Comparison of ENCODE assay signal across 1 cellular context in genomic region chr16:71296584-71297133, GRCh38.
TF ChIP-seq lines count a peak whose summit lies in the region.

No MANE protein-coding gene starts in this region.

TF ChIP-seq in HepG2, 621 proteins besides CTCF, POLR2A, EP300 and RAD21 (continued from another document):
- TF ChIP-seq ONECUT2 (CRISPR knock-in tag; IDR thresholded peaks at IDR 0.05), result peak; percentile 89
- TF ChIP-seq ATF4 (CRISPR knock-in tag; IDR thresholded peaks at IDR 0.05), result peak in 1 of 2 experiments; percentile 72; a peak in 1 of 4 replicates
- TF ChIP-seq FOXJ3 (CRISPR knock-in tag; IDR thresholded peaks at IDR 0.05; ENCODE audit: borderline replicate concordance), result peak; percentile 65; the same call in 1 of the 2 replicates
- TF ChIP-seq SP5 (CRISPR knock-in tag; IDR thresholded peaks at IDR 0.05; ENCODE audit: borderline replicate concordance, low read depth), result peak; percentile 80
- peak; percentile 70; the same call in 1 of the 2 replicates for TF ChIP-seq TCF7 (IDR thresholded peaks at IDR 0.05; ENCODE audit: low read depth)
- no peak for TF ChIP-seq CCDC6 (CRISPR knock-in tag; IDR thresholded peaks at IDR 0.05)
- peak; percentile 73 for TF ChIP-seq FOXP4 (CRISPR knock-in tag; IDR thresholded peaks at IDR 0.05)
- TF ChIP-seq ZNF512B (CRISPR knock-in tag; IDR thresholded peaks at IDR 0.05; ENCODE audit: borderline replicate concordance), result peak; percentile 24; the same call in 1 of the 2 replicates
- peak; percentile 37; the same call in 1 of the 2 replicates for TF ChIP-seq HOXA5 (CRISPR knock-in tag; IDR thresholded peaks at IDR 0.05)
- TF ChIP-seq PRPF4 (IDR thresholded peaks at IDR 0.05; ENCODE audit: low read depth, low read length, poor library complexity, severe bottlenecking), result no peak
- TF ChIP-seq LCORL (IDR thresholded peaks at IDR 0.05), result no peak
- TF ChIP-seq LCORL (CRISPR knock-in tag; IDR thresholded peaks at IDR 0.05), result peak; percentile 54
- 0 out of 2 replicates have a peak, but pooled peaks have one; percentile 51 for TF ChIP-seq KDM1A (CRISPR knock-in tag; IDR thresholded peaks at IDR 0.05)
- peak; percentile 52 for TF ChIP-seq CREM (IDR thresholded peaks at IDR 0.05)
- no peak for TF ChIP-seq CREM (CRISPR knock-in tag; IDR thresholded peaks at IDR 0.05)
- TF ChIP-seq MAZ (IDR thresholded peaks at IDR 0.05; ENCODE audit: borderline replicate concordance, low read depth, low read length), result no peak
- 0 out of 2 replicates have a peak, but pooled peaks have one; percentile 20 for TF ChIP-seq MAZ (CRISPR knock-in tag; IDR thresholded peaks at IDR 0.05; ENCODE audit: low read depth)
- TF ChIP-seq KLF9 (CRISPR knock-in tag; IDR thresholded peaks at IDR 0.05; ENCODE audit: low read depth), result no peak
- TF ChIP-seq NONO (IDR thresholded peaks at IDR 0.05), result no peak
- TF ChIP-seq NONO (CRISPR knock-in tag; conservative IDR thresholded peaks at IDR 0.05), result peak; percentile 46; the same call in 1 of the 2 replicates
- 0 out of 2 replicates have a peak, but pooled peaks have one; percentile 44 for TF ChIP-seq ATF2 (CRISPR knock-in tag; IDR thresholded peaks at IDR 0.05)
- no peak for TF ChIP-seq XRCC5 (optimal IDR thresholded peaks at IDR 0.05; ENCODE audit: low read length)
TF ChIP-seq in HepG2: peak in this region for 73.
